27 cellular contexts compared by ENCODE assay signal in the genomic region with DNA sequence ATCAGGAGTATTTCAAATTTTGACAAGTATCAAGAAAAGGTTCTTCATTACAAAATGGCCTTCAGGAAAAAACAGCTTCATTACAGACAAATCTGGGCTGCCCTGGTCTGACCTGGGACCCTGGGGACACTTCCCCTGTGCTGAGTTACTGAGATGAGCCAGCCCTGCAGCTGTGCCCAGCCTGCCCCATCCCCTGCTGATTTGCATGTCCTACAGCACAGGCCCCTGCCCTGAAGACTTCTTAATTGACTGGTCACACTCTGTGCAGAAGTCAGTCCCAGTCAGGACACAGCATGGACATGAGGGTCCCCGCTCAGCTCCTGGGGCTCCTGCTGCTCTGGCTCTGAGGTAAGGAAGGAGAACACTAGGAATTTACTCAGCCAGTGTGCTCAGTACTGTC.
"Had no signal": no experiment of that assay in that cellular context is flagged by ENCODE, and none has a peak within 500 bp of the region (broad histone marks: within the 10 kb centered on the region; RNA-seq: fewer than 3 reads in every experiment).

No MANE protein-coding gene starts in this region.

- H3K36me3 Mint-ChIP-seq: activated naive CD4-positive, alpha-beta T cell treated with anti-CD3 and anti-CD28 coated beads, Interleukin-2, amount 10 ng/mL, durations not matched to agents 7 days and 5 days; activated naive CD8-positive, alpha-beta T cell treated with anti-CD3 and anti-CD28 coated beads, Interleukin-2, amount 10 ng/mL, durations not matched to agents 7 days and 5 days had no signal

- DNase-seq: activated CD4-positive, alpha-beta T cell treated with anti-CD3 and anti-CD28 coated beads, Interleukin-2, amount 50 U/mL, for 1 hour; activated CD8-positive, alpha-beta T cell treated with anti-CD3 and anti-CD28 coated beads for 36 hours; activated gamma-delta T cell; activated naive CD4-positive, alpha-beta T cell treated with anti-CD3 and anti-CD28 coated beads, Interleukin-2, amount 10 ng/mL, durations not matched to agents 7 days and 5 days; activated naive CD8-positive, alpha-beta T cell treated with anti-CD3 and anti-CD28 coated beads, Interleukin-2, amount 10 ng/mL, durations not matched to agents 7 days and 5 days; activated T-cell treated with anti-CD3 and anti-CD28 coated beads, Interleukin-2, amount 50 U/mL, for 1 hour; amniotic stem cell; brain microvascular endothelial cell; dorsolateral prefrontal cortex; effector memory CD4-positive, alpha-beta T cell; islet precursor cell; left ventricle myocardium superior; nephron progenitor cell; nucleus accumbens; pancreas; sigmoid colon; small intestine; stimulated activated CD4-positive, alpha-beta T cell treated with anti-CD3 and anti-CD28 coated beads, Interleukin-1b, Interleukin-23, amount 100 ng/mL, for 48 hours; stimulated activated CD4-positive, alpha-beta T cell treated with anti-CD3 and anti-CD28 coated beads, Interleukin-4, amount 100 ng/mL, for 4 hours; stimulated activated CD8-positive, alpha-beta memory T cell treated with anti-CD3 and anti-CD28 coated beads, Interleukin-4, amount 100 ng/mL, for 48 hours; stimulated activated naive CD4-positive, alpha-beta T cell had no signal

- H3K9me3 Mint-ChIP-seq: activated CD8-positive, alpha-beta T cell treated with anti-CD3 and anti-CD28 coated beads for 36 hours; activated naive CD4-positive, alpha-beta T cell treated with anti-CD3 and anti-CD28 coated beads, Interleukin-2, amount 10 ng/mL, durations not matched to agents 7 days and 5 days; activated naive CD8-positive, alpha-beta T cell treated with anti-CD3 and anti-CD28 coated beads, Interleukin-2, amount 10 ng/mL, durations not matched to agents 7 days and 5 days; activated T-helper 1 cell treated with anti-CD3 and anti-CD28 coated beads, Interleukin-12 subunit alpha, Interleukin-12 subunit beta, Interleukin-2, Interleukin-4 antibody, amounts not matched to agents 30 ng/mL and 10 ng/mL and 1 ng/mL, durations not matched to agents 14 hours and 24 hours and 36 hours; nephron progenitor cell; T-helper 1 cell treated with Interleukin-12 subunit alpha and Interleukin-12 subunit beta and Interleukin-4 antibody, amounts not matched to agents 30 μg/mL and 1 μg/mL, for 36 hours had no signal

- H3K9me3 ChIP-seq: pancreas, prostate gland, sigmoid colon, tibial nerve had no signal

- H3K4me3 ChIP-seq: coronary artery, dorsolateral prefrontal cortex, hepatocyte, pancreas, prostate gland, sigmoid colon, tibial nerve had no signal

- H3K36me3 ChIP-seq: brain microvascular endothelial cell, pancreas, prostate gland, sigmoid colon, tibial nerve had no signal

- H3K4me1 Mint-ChIP-seq: activated naive CD4-positive, alpha-beta T cell treated with anti-CD3 and anti-CD28 coated beads, Interleukin-2, amount 10 ng/mL, durations not matched to agents 7 days and 5 days; activated naive CD8-positive, alpha-beta T cell treated with anti-CD3 and anti-CD28 coated beads, Interleukin-2, amount 10 ng/mL, durations not matched to agents 7 days and 5 days had no signal

- ATAC-seq: activated CD8-positive, alpha-beta T cell treated with anti-CD3 and anti-CD28 coated beads for 36 hours; left ventricle myocardium superior; pancreas had no signal

- H3K4me3 Mint-ChIP-seq: activated CD8-positive, alpha-beta T cell treated with anti-CD3 and anti-CD28 coated beads for 36 hours; activated naive CD4-positive, alpha-beta T cell treated with anti-CD3 and anti-CD28 coated beads, Interleukin-2, amount 10 ng/mL, durations not matched to agents 7 days and 5 days; activated naive CD8-positive, alpha-beta T cell treated with anti-CD3 and anti-CD28 coated beads, Interleukin-2, amount 10 ng/mL, durations not matched to agents 7 days and 5 days; activated T-helper 1 cell treated with anti-CD3 and anti-CD28 coated beads, Interleukin-12 subunit alpha, Interleukin-12 subunit beta, Interleukin-2, Interleukin-4 antibody, amounts not matched to agents 30 ng/mL and 10 ng/mL and 1 ng/mL, durations not matched to agents 14 hours and 24 hours and 36 hours; nephron progenitor cell; T-helper 1 cell treated with Interleukin-12 subunit alpha and Interleukin-12 subunit beta and Interleukin-4 antibody, amounts not matched to agents 30 μg/mL and 1 μg/mL, for 36 hours had no signal

- H3K27me3 ChIP-seq: pancreas, tibial nerve had no signal

- H3K27ac ChIP-seq: brain microvascular endothelial cell, coronary artery, dorsolateral prefrontal cortex, hepatocyte, pancreas, prostate gland, sigmoid colon, tibial nerve had no signal

- H3K4me1 ChIP-seq: pancreas, prostate gland, sigmoid colon, tibial nerve had no signal

- H3K27ac Mint-ChIP-seq: activated CD8-positive, alpha-beta T cell treated with anti-CD3 and anti-CD28 coated beads for 36 hours; activated naive CD4-positive, alpha-beta T cell treated with anti-CD3 and anti-CD28 coated beads, Interleukin-2, amount 10 ng/mL, durations not matched to agents 7 days and 5 days; activated naive CD8-positive, alpha-beta T cell treated with anti-CD3 and anti-CD28 coated beads, Interleukin-2, amount 10 ng/mL, durations not matched to agents 7 days and 5 days; activated T-helper 1 cell treated with anti-CD3 and anti-CD28 coated beads, Interleukin-12 subunit alpha, Interleukin-12 subunit beta, Interleukin-2, Interleukin-4 antibody, amounts not matched to agents 30 ng/mL and 10 ng/mL and 1 ng/mL, durations not matched to agents 14 hours and 24 hours and 36 hours; nephron progenitor cell; T-helper 1 cell treated with Interleukin-12 subunit alpha and Interleukin-12 subunit beta and Interleukin-4 antibody, amounts not matched to agents 30 μg/mL and 1 μg/mL, for 36 hours had no signal
